ENCODE assay signal across 1 cellular context in the genomic region with DNA sequence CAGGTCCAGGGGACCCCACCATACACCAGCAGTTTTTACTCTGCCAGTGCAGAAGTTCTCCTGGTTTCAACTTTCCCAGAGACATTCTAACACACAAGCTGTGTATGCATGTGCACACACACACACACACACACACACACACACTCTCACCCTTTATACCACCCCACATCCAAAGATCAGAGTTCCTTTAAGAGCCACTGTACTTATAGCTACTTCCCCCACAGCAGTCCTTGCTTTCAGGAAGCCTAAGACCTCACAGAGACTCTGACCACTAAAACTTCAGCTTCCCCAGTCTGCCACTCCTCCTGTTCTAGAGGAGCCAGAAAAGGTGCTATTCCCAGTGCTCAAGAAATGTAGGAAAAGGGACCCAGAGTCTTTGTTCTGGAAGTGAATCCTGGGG.
TF ChIP-seq lines count a peak whose summit lies in the region.

No MANE protein-coding gene starts in this region.

TF ChIP-seq in SK-N-SH treated with all-trans-retinoic acid at 6 μM for 48 hours, 23 proteins besides CTCF, POLR2A, EP300 and RAD21 (continued from another document):
- TF ChIP-seq, protein P1, sequence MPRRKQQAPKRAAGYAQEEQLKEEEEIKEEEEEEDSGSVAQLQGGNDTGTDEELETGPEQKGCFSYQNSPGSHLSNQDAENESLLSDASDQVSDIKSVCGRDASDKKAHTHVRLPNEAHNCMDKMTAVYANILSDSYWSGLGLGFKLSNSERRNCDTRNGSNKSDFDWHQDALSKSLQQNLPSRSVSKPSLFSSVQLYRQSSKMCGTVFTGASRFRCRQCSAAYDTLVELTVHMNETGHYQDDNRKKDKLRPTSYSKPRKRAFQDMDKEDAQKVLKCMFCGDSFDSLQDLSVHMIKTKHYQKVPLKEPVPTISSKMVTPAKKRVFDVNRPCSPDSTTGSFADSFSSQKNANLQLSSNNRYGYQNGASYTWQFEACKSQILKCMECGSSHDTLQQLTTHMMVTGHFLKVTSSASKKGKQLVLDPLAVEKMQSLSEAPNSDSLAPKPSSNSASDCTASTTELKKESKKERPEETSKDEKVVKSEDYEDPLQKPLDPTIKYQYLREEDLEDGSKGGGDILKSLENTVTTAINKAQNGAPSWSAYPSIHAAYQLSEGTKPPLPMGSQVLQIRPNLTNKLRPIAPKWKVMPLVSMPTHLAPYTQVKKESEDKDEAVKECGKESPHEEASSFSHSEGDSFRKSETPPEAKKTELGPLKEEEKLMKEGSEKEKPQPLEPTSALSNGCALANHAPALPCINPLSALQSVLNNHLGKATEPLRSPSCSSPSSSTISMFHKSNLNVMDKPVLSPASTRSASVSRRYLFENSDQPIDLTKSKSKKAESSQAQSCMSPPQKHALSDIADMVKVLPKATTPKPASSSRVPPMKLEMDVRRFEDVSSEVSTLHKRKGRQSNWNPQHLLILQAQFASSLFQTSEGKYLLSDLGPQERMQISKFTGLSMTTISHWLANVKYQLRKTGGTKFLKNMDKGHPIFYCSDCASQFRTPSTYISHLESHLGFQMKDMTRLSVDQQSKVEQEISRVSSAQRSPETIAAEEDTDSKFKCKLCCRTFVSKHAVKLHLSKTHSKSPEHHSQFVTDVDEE (CRISPR knock-in tag; IDR thresholded peaks at IDR 0.05) = no peak
- TF ChIP-seq ARNTL (CRISPR knock-in tag; IDR thresholded peaks at IDR 0.05; ENCODE audit: borderline replicate concordance, low read depth) (no peak), ZC3H10 (CRISPR knock-in tag; IDR thresholded peaks at IDR 0.05) (no peak), ZNF565 (CRISPR knock-in tag; conservative IDR thresholded peaks at IDR 0.05; ENCODE audit: low read depth) (no peak), RARB (CRISPR knock-in tag; IDR thresholded peaks at IDR 0.05) (no peak), OSR1 (CRISPR knock-in tag; IDR thresholded peaks at IDR 0.05) (no peak), ISL1 (CRISPR knock-in tag; IDR thresholded peaks at IDR 0.05) (no peak), SNAI2 (CRISPR knock-in tag; IDR thresholded peaks at IDR 0.05) (no peak), ESRRG (CRISPR knock-in tag; IDR thresholded peaks at IDR 0.05) (no peak), TOX (CRISPR knock-in tag; IDR thresholded peaks at IDR 0.05; ENCODE audit: borderline replicate concordance) (no peak), GLIS3 (CRISPR knock-in tag; IDR thresholded peaks at IDR 0.05) (no peak), CSDC2 (CRISPR knock-in tag; IDR thresholded peaks at IDR 0.05) (no peak)
- TF ChIP-seq, protein P2, sequence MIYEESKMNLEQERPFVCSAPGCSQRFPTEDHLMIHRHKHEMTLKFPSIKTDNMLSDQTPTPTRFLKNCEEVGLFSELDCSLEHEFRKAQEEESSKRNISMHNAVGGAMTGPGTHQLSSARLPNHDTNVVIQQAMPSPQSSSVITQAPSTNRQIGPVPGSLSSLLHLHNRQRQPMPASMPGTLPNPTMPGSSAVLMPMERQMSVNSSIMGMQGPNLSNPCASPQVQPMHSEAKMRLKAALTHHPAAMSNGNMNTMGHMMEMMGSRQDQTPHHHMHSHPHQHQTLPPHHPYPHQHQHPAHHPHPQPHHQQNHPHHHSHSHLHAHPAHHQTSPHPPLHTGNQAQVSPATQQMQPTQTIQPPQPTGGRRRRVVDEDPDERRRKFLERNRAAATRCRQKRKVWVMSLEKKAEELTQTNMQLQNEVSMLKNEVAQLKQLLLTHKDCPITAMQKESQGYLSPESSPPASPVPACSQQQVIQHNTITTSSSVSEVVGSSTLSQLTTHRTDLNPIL (CRISPR knock-in tag; IDR thresholded peaks at IDR 0.05; ENCODE audit: low read depth) = no peak
